ENCODE assay signal across 9 cellular contexts in the genomic region with DNA sequence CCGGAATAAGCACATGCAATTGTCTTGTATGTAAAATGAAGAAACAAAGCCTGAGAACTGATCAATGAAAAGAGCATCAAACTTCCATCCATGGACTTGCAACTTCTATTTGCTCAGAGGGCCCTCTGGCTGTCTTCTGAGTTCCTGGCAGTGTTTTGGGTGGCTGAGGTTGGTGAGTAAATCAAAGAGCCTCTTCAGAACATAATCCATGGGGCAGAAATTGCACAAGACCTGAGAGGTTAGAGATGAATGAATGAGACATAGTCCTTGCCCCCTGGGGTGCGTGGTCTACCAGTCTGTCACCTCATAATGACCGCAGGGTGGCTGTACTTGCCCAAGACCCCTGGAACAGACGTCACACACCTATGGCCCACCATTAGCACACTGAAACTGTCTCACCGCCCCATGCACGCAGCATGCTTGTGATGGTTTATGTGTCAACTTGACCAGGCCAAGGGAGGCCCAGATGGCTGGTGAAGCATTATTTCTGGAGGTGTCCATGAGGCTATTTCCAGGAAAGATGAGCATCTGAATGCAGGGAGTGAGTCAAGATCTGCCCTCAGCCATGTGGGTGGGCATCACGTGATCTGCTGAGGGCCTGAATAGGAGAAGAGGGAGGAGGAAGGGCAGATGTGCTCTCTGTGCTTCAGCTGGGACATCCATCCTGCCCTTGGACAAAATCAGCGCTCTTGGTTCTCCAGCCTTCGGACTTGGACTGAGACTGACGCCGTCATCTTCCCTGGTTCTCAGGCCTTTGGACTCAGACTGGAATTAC. TPM values are rescaled to one million over a fixed set of nuclear protein-coding genes. Genes with fewer than 3 reads are reported as not detected.
DNase-seq lines count a peak whose midpoint lies in the region; ATAC-seq and TF ChIP-seq lines count a peak whose summit lies in the region.
"Had no signal": no experiment of that assay in that cellular context is flagged by ENCODE, and none has a peak within 500 bp of the region (broad histone marks: within the 10 kb centered on the region; RNA-seq: fewer than 3 reads in every experiment).

No MANE protein-coding gene starts in this region.

- H3K4me3 ChIP-seq in NB4 (ENCODE audit: low read depth, low read length) (no peak overlapping the region), spleen (no peak overlapping the region)

- WGBS in spleen, 5 donors = 67 to 84% (median 72%) methylated on average over 10 to 11 of the region's 11 CpGs

- intact Hi-C loops in spleen (cut with DNase I; ENCODE audit: low total_unique reads) = no loop called here

- DNase-seq in activated CD4-positive, alpha-beta T cell treated with anti-CD3 and anti-CD28 coated beads, Interleukin-2, amount 10 ng/mL, durations not matched to agents 7 days and 5 days = no peak
- no peak for DNase-seq in activated CD4-positive, alpha-beta T cell treated with anti-CD3 and anti-CD28 coated beads for 1 hour
- peak; percentile 87 for DNase-seq in NB4 (ENCODE audit: low read depth)
- DNase-seq in chondrocyte (ENCODE audit: low spot score) = no peak
- no peak for DNase-seq in spleen
- no peak for DNase-seq in SHP77 (lab: John Stamatoyannopoulos, UW)
- no peak for DNase-seq in cerebellum (ENCODE audit: low spot score)
- DNase-seq: CD4-positive, CD25-positive, alpha-beta regulatory T cell had no signal

- CTCF ChIA-PET in activated CD4-positive, alpha-beta T cell treated with anti-CD3 and anti-CD28 coated beads, Interleukin-2, amount 10 ng/mL, durations not matched to agents 7 days and 5 days (lab: Charles Lee) = interaction anchor here (1.4 kb wide), 1 partner anchor 9 kb away, joined by 3 read pairs; no protein-coding TSS in a partner anchor

- no peaks in the 10 kb centered on the region for H3K9me3 Mint-ChIP-seq in activated CD4-positive, alpha-beta T cell treated with anti-CD3 and anti-CD28 coated beads, Interleukin-2, amount 10 ng/mL, durations not matched to agents 7 days and 5 days
- H3K9me3 Mint-ChIP-seq in chondrocyte (ENCODE audit: low read depth) = no peaks in the 10 kb centered on the region

- H3K4me1 Mint-ChIP-seq in activated CD4-positive, alpha-beta T cell treated with anti-CD3 and anti-CD28 coated beads, Interleukin-2, amount 10 ng/mL, durations not matched to agents 7 days and 5 days = peaks cover 68% of the 10 kb centered on the region
- peaks cover 33% of the 10 kb centered on the region for H3K4me1 Mint-ChIP-seq in chondrocyte (ENCODE audit: low read depth)

- H3K4me3 Mint-ChIP-seq in activated CD4-positive, alpha-beta T cell treated with anti-CD3 and anti-CD28 coated beads, Interleukin-2, amount 10 ng/mL, durations not matched to agents 7 days and 5 days = no peak overlapping the region
- H3K4me3 Mint-ChIP-seq in chondrocyte (ENCODE audit: unreplicated experiment) = no peak overlapping the region
- H3K4me3 Mint-ChIP-seq: CD4-positive, CD25-positive, alpha-beta regulatory T cell had no signal

- peak overlapping the region; percentile 78 for H3K27ac Mint-ChIP-seq in activated CD4-positive, alpha-beta T cell treated with anti-CD3 and anti-CD28 coated beads, Interleukin-2, amount 10 ng/mL, durations not matched to agents 7 days and 5 days
- H3K27ac Mint-ChIP-seq in chondrocyte (ENCODE audit: unreplicated experiment) = no peak overlapping the region

- no peak for ATAC-seq in GM21390 (IDR thresholded peaks at IDR 0.05; ENCODE audit: unreplicated experiment)

- H3K27me3 ChIP-seq in spleen (replicated peaks in 1 of 7) = no peaks in the 10 kb centered on the region

- no peaks in the 10 kb centered on the region for H3K9me3 ChIP-seq in spleen

- H3K27me3 Mint-ChIP-seq in activated CD4-positive, alpha-beta T cell treated with anti-CD3 and anti-CD28 coated beads, Interleukin-2, amount 10 ng/mL, durations not matched to agents 7 days and 5 days = no peaks in the 10 kb centered on the region
- no peaks in the 10 kb centered on the region for H3K27me3 Mint-ChIP-seq in chondrocyte (ENCODE audit: low read depth)

- H3K27ac ChIP-seq in spleen = peak overlapping the region in 6 of 8 donors; percentile 51 to 80 (median 72)

- no peak for TF ChIP-seq POLR2A in NB4 (IDR thresholded peaks at IDR 0.05; ENCODE audit: extremely low read depth, insufficient read length)
- no peak for TF ChIP-seq POLR2A in spleen (IDR thresholded peaks at IDR 0.05)

- peaks cover 10% of the 10 kb centered on the region for H3K36me3 Mint-ChIP-seq in activated CD4-positive, alpha-beta T cell treated with anti-CD3 and anti-CD28 coated beads, Interleukin-2, amount 10 ng/mL, durations not matched to agents 7 days and 5 days (ENCODE audit: low read depth)
- H3K36me3 Mint-ChIP-seq in chondrocyte (ENCODE audit: low read depth) = no peaks in the 10 kb centered on the region

- POLR2A ChIA-PET in activated CD4-positive, alpha-beta T cell treated with anti-CD3 and anti-CD28 coated beads, Interleukin-2, amount 10 ng/mL, durations not matched to agents 7 days and 5 days (lab: Charles Lee) = no interaction called here

- TF ChIP-seq CTCF in NB4 (IDR thresholded peaks at IDR 0.05; ENCODE audit: low read depth, low read length) = no peak
- peak; percentile 21 for TF ChIP-seq CTCF in chondrocyte (IDR thresholded peaks at IDR 0.05)
- TF ChIP-seq CTCF in spleen (IDR thresholded peaks at IDR 0.05 in 8 of 11, conservative IDR thresholded peaks at IDR 0.05 in 3 of 11) = no peak

- H3K36me3 ChIP-seq in spleen = no peaks in the 10 kb centered on the region

- peaks cover 13 to 68% (median 40%) of the 10 kb centered on the region in 6 donors for H3K4me1 ChIP-seq in spleen

RNA-seq across cellular contexts. Expression of a gene that starts 8.3 kb away (rescaled TPM):
- total RNA-seq in activated CD4-positive, alpha-beta T cell treated with anti-CD3 and anti-CD28 coated beads, Interleukin-2, amount 10 ng/mL, durations not matched to agents 7 days and 5 days = 1 to 10 TPM; 6.2 to 7.1 TPM
- total RNA-seq in chondrocyte (not detected in 3 replicates), spleen (1 to 10 TPM; 5.4 to 9.6 (median 7.1) TPM), cerebellum (0.54 TPM)
- 1 to 10 TPM; 1.3 to 3.9 (median 3.1) TPM for polyA plus RNA-seq in spleen
- polyA plus RNA-seq: CD4-positive, CD25-positive, alpha-beta regulatory T cell had no signal
